In genomic region chr2:142131016-142131714, GRCh38 we compare ENCODE assay signal across 8 cellular contexts. TPM values are rescaled to one million over a fixed set of nuclear protein-coding genes. Genes with fewer than 3 reads are reported as not detected.
DNase-seq lines count a peak whose midpoint lies in the region; ATAC-seq, FAIRE-seq and TF ChIP-seq lines count a peak whose summit lies in the region.

Gene LRP1B (minus strand): TSS chr2:142131016. CDS start chr2:142130729, 287 bp downstream.

- H3K36me3 Mint-ChIP-seq in activated naive CD8-positive, alpha-beta T cell treated with anti-CD3 and anti-CD28 coated beads, Interleukin-2, amount 50 U/mL, for 24 hours (ENCODE audit: low read depth) = no peaks in the 10 kb centered on the region

- TF ChIP-seq POLR2A in A549 (IDR thresholded peaks at IDR 0.05; ENCODE audit: low read length) = no peak
- TF ChIP-seq POLR2A in prostate gland (IDR thresholded peaks at IDR 0.05) = no peak

- H3K4me1 Mint-ChIP-seq in activated naive CD8-positive, alpha-beta T cell treated with anti-CD3 and anti-CD28 coated beads, Interleukin-2, amount 50 U/mL, for 24 hours = peaks cover 11% of the 10 kb centered on the region

- H3K36me3 ChIP-seq in left ventricle myocardium inferior (no peaks in the 10 kb centered on the region), prostate gland (no peaks in the 10 kb centered on the region)

- intact Hi-C loops in left ventricle myocardium inferior (cut with micrococcal nuclease) (no loop called here), prostate gland (cut with DNase I) (no loop called here)

- H3K4me3 ChIP-seq in A549 (peak within 1 kb of the TSS; percentile 43), left ventricle myocardium inferior (peak within 1 kb of the TSS; percentile 64), prostate gland (peak within 1 kb of the TSS; percentile 30 to 40)

- FAIRE-seq in A549 (lab: Jason Lieb, UNC) = no peak

- H3K27ac ChIP-seq in A549 (peak within 1 kb of the TSS in 1 of 2 experiments; percentile 31; a peak in 3 of 6 replicates), left ventricle myocardium inferior (replicated peaks) (no peak within 1 kb of the TSS), prostate gland (peak within 1 kb of the TSS; percentile 37 to 38)

- CTCF ChIA-PET in A549 (lab: Yijun Ruan, JAX) = interaction anchor here (3.9 kb wide), 1 partner anchor 9 kb away, joined by 22 read pairs; no protein-coding TSS in a partner anchor

- H3K4me1 ChIP-seq in A549 (peaks cover 7% of the 10 kb centered on the region; the same call in 2 of the 3 replicates), left ventricle myocardium inferior (peaks cover 18% of the 10 kb centered on the region), prostate gland (replicated peaks) (peaks cover 3% of the 10 kb centered on the region)

- H3K27ac Mint-ChIP-seq in activated naive CD8-positive, alpha-beta T cell treated with anti-CD3 and anti-CD28 coated beads, Interleukin-2, amount 50 U/mL, for 24 hours = no peak within 1 kb of the TSS

- H3K4me2 ChIP-seq in A549 = peak within 1 kb of the TSS; percentile 80

- POLR2A ChIA-PET in A549 (lab: Yijun Ruan, JAX) = no interaction called here

- no peak for TF ChIP-seq CTCF in A549 (IDR thresholded peaks at IDR 0.05)
- TF ChIP-seq CTCF in left ventricle myocardium inferior (IDR thresholded peaks at IDR 0.05; ENCODE audit: borderline replicate concordance) = no peak
- TF ChIP-seq CTCF in prostate gland (IDR thresholded peaks at IDR 0.05) = no peak

- TF ChIP-seq RAD21 in A549 (conservative IDR thresholded peaks at IDR 0.05 in 1 of 2, IDR thresholded peaks at IDR 0.05 in 1 of 2) = no peak

- ATAC-seq in A549 = peak; percentile 67 to 80
- peak; percentile 53 for ATAC-seq in GM18502 (IDR thresholded peaks at IDR 0.05; ENCODE audit: poor library complexity, unreplicated experiment)
- ATAC-seq in HG03565 (IDR thresholded peaks at IDR 0.05; ENCODE audit: unreplicated experiment) = peak; percentile 44
- ATAC-seq in activated naive CD8-positive, alpha-beta T cell treated with anti-CD3 and anti-CD28 coated beads, Interleukin-2, amount 50 U/mL, for 24 hours = no peak

- H3K9me3 Mint-ChIP-seq in activated naive CD8-positive, alpha-beta T cell treated with anti-CD3 and anti-CD28 coated beads, Interleukin-2, amount 50 U/mL, for 24 hours = no peaks in the 10 kb centered on the region

- H3K27me3 ChIP-seq in left ventricle myocardium inferior (ENCODE audit: low read depth) (peaks cover 77% of the 10 kb centered on the region), prostate gland (replicated peaks; ENCODE audit: insufficient read depth) (no peaks in the 10 kb centered on the region)

- TF ChIP-seq EP300 in A549 (IDR thresholded peaks at IDR 0.05) = no peak

- 3% methylated on average over 21 of the region's 21 CpGs for whole genome bisulfite sequencing in A549 (ENCODE audit: missing lambda C conversion rate)
- under 1% methylated on average over 21 of the region's 21 CpGs for WGBS in prostate gland

- H3K9me3 ChIP-seq in A549 = no peaks in the 10 kb centered on the region
- H3K9me3 ChIP-seq in left ventricle myocardium inferior (replicated peaks) = no peaks in the 10 kb centered on the region
- no peaks in the 10 kb centered on the region for H3K9me3 ChIP-seq in prostate gland

- H3K27me3 Mint-ChIP-seq in activated naive CD8-positive, alpha-beta T cell treated with anti-CD3 and anti-CD28 coated beads, Interleukin-2, amount 50 U/mL, for 24 hours = peaks cover 30% of the 10 kb centered on the region

- H3K4me3 Mint-ChIP-seq in activated naive CD8-positive, alpha-beta T cell treated with anti-CD3 and anti-CD28 coated beads, Interleukin-2, amount 50 U/mL, for 24 hours = peak within 1 kb of the TSS; percentile 50

- DNase-seq in A549 (ENCODE audit: low read depth in 1 of 2, low spot score in 1 of 2) (no peak), left ventricle myocardium inferior (no peak), prostate gland (ENCODE audit: low spot score) (no peak)
- DNase-seq in activated naive CD8-positive, alpha-beta T cell treated with anti-CD3 and anti-CD28 coated beads, Interleukin-2, amount 50 U/mL, for 24 hours = no peak
- no peak for DNase-seq in stimulated activated naive CD4-positive, alpha-beta T cell treated with Interleukin-2 at 50 U/mL for 16 hours (lab: John Stamatoyannopoulos, UW)
- no peak for DNase-seq in activated CD4-positive, CD25-positive, alpha-beta regulatory T cell (lab: John Stamatoyannopoulos, UW)

TF ChIP-seq in A549, 52 proteins besides CTCF, POLR2A, EP300 and RAD21:
- TF ChIP-seq NR3C1 (IDR thresholded peaks at IDR 0.05) (no peak), CBX8 (IDR thresholded peaks at IDR 0.05) (peak; percentile 60; the same call in 1 of the 2 replicates), POLR2AphosphoS2 (conservative IDR thresholded peaks at IDR 0.05; ENCODE audit: low read length) (no peak), MAZ (IDR thresholded peaks at IDR 0.05; ENCODE audit: borderline replicate concordance, low read depth, low read length) (no peak), CEBPB (IDR thresholded peaks at IDR 0.05) (peak; percentile 36 to 54; a peak in 2 of 4 replicates), ZFP36 (IDR thresholded peaks at IDR 0.05; ENCODE audit: borderline replicate concordance, partially characterized antibody) (peak; percentile 2), FOXS1 (CRISPR knock-in tag; IDR thresholded peaks at IDR 0.05) (no peak), NFE2L2 (conservative IDR thresholded peaks at IDR 0.05; ENCODE audit: low read length) (peak; percentile 86), HOXB5 (CRISPR knock-in tag; IDR thresholded peaks at IDR 0.05) (no peak), PHF8 (IDR thresholded peaks at IDR 0.05; ENCODE audit: borderline replicate concordance, low read depth) (no peak), JUN (IDR thresholded peaks at IDR 0.05) (no peak), MAFK (IDR thresholded peaks at IDR 0.05; ENCODE audit: partially characterized antibody) (peak; percentile 96), RCOR1 (IDR thresholded peaks at IDR 0.05; ENCODE audit: low read depth, low read length) (no peak), CHD4 (IDR thresholded peaks at IDR 0.05; ENCODE audit: borderline replicate concordance) (no peak), CHD2 (IDR thresholded peaks at IDR 0.05; ENCODE audit: low read length, partially characterized antibody) (no peak), TFCP2L1 (CRISPR knock-in tag; IDR thresholded peaks at IDR 0.05) (no peak)
TF ChIP-seq in A549: peak in this region for 5.

RNA-seq across cellular contexts. Expression of gene LRP1B, which starts in this region (rescaled TPM):
- polyA plus RNA-seq in A549 (2011; rRNA removed) = 0.01 and 0.03 TPM in 2 replicates
- under 0.01 TPM in 1 of 2 replicates, not detected in the other for polyA plus RNA-seq in A549 (2012; cell fraction: cytosol; rRNA removed)
- polyA plus RNA-seq in A549 (2012; cell fraction: nucleus; rRNA removed) = under 0.01 TPM in 1 of 2 replicates, not detected in the other
- not detected in 3 replicates for polyA plus RNA-seq in A549 (2017; fragmentation: RNase III; extraction: RNeasy Plus Mini Kit Qiagen cat#74134 plus additional on column Dnase treatment)
- polyA minus RNA-seq in A549 (2011; rRNA and poly(A)+ RNA removed) = 0.05 and 0.21 TPM in 2 replicates
- total RNA-seq in left ventricle myocardium inferior = 0.08 TPM
- total RNA-seq in prostate gland = 1 to 10 TPM in 1 of 2 donors, under 1 TPM in 1; 0.91 to 1.2 TPM

Comparison
In these comparisons a context has a peak if more than half of its experiments do, and no peak if none do; other contexts are left out.
1. Peak in ATAC-seq, H3K4me3 ChIP-seq and H3K4me2 ChIP-seq in A549; RNA of the gene not detected or under 1 TPM.